11 cellular contexts compared by ENCODE assay signal in genomic region chr4:57679969-57680368, GRCh38.
"Had no signal": no experiment of that assay in that cellular context is flagged by ENCODE, and none has a peak within 500 bp of the region (broad histone marks: within the 10 kb centered on the region; RNA-seq: fewer than 3 reads in every experiment).

No MANE protein-coding gene starts in this region.

- H3K4me3 Mint-ChIP-seq: GM23338, H9, HFFc6 had no signal

- H3K36me3 ChIP-seq: HAP-1 had no signal

- H2AFZ ChIP-seq: GM23248 had no signal

- FAIRE-seq: H1, H54 had no signal

- H3K27ac Mint-ChIP-seq: GM23338, H9, HFFc6 had no signal

- H3K4me2 ChIP-seq: GM23338 had no signal

- H3K27ac ChIP-seq: GM23248 had no signal

- H3K9me3 Mint-ChIP-seq: GM23338 had no signal

- H3K9me3 ChIP-seq: HAP-1 had no signal

- ATAC-seq: GM23338, HCT116 had no signal

- H3K9ac ChIP-seq: GM23248 had no signal

- DNase-seq: GM23248, GOT3, H7, H9, HCEC 1CT, HFFc6 had no signal

- H3K4me3 ChIP-seq: GM23248, GM23338, HAP-1 had no signal

- H3K4me1 ChIP-seq: HAP-1 had no signal
